ENCODE assay signal across 14 cellular contexts in genomic region chr12:72133497-72134055, GRCh38.
A peak's percentile ranks its signal among the peaks of the same experiment; 100 is the strongest.
DNase-seq lines count a peak whose midpoint lies in the region; ATAC-seq and TF ChIP-seq lines count a peak whose summit lies in the region.
"Had no signal": no experiment of that assay in that cellular context is flagged by ENCODE, and none has a peak within 500 bp of the region (broad histone marks: within the 10 kb centered on the region; RNA-seq: fewer than 3 reads in every experiment).

No MANE protein-coding gene starts in this region.

- peak; percentile 23 to 27 for ATAC-seq in stimulated activated naive B cell treated with anti-CD40 and anti-IgM and Interleukin-4, amounts not matched to agents 10 μg/mL and 1 μg/mL and 100 μg/mL, for 72 hours (replicated peaks)
- ATAC-seq: activated CD4-positive, alpha-beta T cell treated with anti-CD3 and anti-CD28 coated beads for 36 hours had no signal

- H3K27me3 Mint-ChIP-seq in stimulated activated naive B cell treated with anti-CD40 and anti-IgM and Interleukin-4, amounts not matched to agents 10 μg/mL and 1 μg/mL and 100 μg/mL, for 72 hours: no peaks in the 10 kb centered on the region
- H3K27me3 Mint-ChIP-seq: activated CD4-positive, alpha-beta T cell treated with anti-CD3 and anti-CD28 coated beads for 36 hours had no signal

- H3K9me3 Mint-ChIP-seq in stimulated activated naive B cell treated with anti-CD40 and anti-IgM and Interleukin-4, amounts not matched to agents 10 μg/mL and 1 μg/mL and 100 μg/mL, for 72 hours: peaks cover 2 to 3% of the 10 kb centered on the region in 2 donors
- H3K9me3 Mint-ChIP-seq: activated T-helper 1 cell treated with anti-CD3 and anti-CD28 coated beads, Interleukin-12 subunit alpha, Interleukin-12 subunit beta, Interleukin-2, Interleukin-4 antibody, amounts not matched to agents 30 ng/mL and 10 ng/mL and 1 ng/mL, durations not matched to agents 14 hours and 24 hours and 36 hours had no signal

- H3K4me1 Mint-ChIP-seq in stimulated activated naive B cell treated with anti-CD40 and anti-IgM and Interleukin-4, amounts not matched to agents 10 μg/mL and 1 μg/mL and 100 μg/mL, for 72 hours: no peaks in the 10 kb centered on the region
- H3K4me1 Mint-ChIP-seq: activated CD4-positive, alpha-beta T cell treated with anti-CD3 and anti-CD28 coated beads for 36 hours had no signal

- H3K27ac ChIP-seq in dorsolateral prefrontal cortex: peak overlapping the region in 41 of 59 donors; percentile 11 to 82 (median 57)

- peak; percentile 57 for TF ChIP-seq CTCF in LNCaP clone FGC (IDR thresholded peaks at IDR 0.05; ENCODE audit: control insufficient read depth, extremely low read depth, insufficient read depth)
- peak in 19 of 56 donors; percentile 7 to 34 (median 21) for TF ChIP-seq CTCF in dorsolateral prefrontal cortex (IDR thresholded peaks at IDR 0.05 in 54 of 56, conservative IDR thresholded peaks at IDR 0.05 in 2 of 56; ENCODE audit: low read depth in 1 of 56, partially characterized antibody in 56 of 56)

- H3K4me3 ChIP-seq in LNCaP clone FGC (ENCODE audit: low read depth, low read length) (no peak overlapping the region), dorsolateral prefrontal cortex (no peak overlapping the region)

- no peaks in the 10 kb centered on the region for H3K36me3 Mint-ChIP-seq in stimulated activated naive B cell treated with anti-CD40 and anti-IgM and Interleukin-4, amounts not matched to agents 10 μg/mL and 1 μg/mL and 100 μg/mL, for 72 hours

- intact Hi-C loops in dorsolateral prefrontal cortex (cut with DNase I): loop anchor here in 1 of 2 donors (10.0 kb wide), 1 partner anchor 141 kb away; the partner anchor contains the start of gene TRHDE

- DNase-seq in SHP77 treated with DMSO at 0.1 percent for 48 hours (lab: John Stamatoyannopoulos, UW) (peak; percentile 13), SHP77 (lab: John Stamatoyannopoulos, UW) (no peak), LNCaP clone FGC (ENCODE audit: low read depth) (no peak), dorsolateral prefrontal cortex (peak in 3 of 10 donors; percentile 47 to 53 (median 48)), COLO829 (ENCODE audit: low spot score) (no peak), NCI-H187 (lab: John Stamatoyannopoulos, UW) (no peak), cortex of kidney (lab: John Stamatoyannopoulos, UW) (no peak)
- no peak for DNase-seq in stimulated activated naive B cell treated with anti-CD40 and anti-IgM and Interleukin-4, amounts not matched to agents 10 μg/mL and 1 μg/mL and 100 μg/mL, for 72 hours
- DNase-seq: activated CD4-positive, alpha-beta T cell treated with anti-CD3 and anti-CD28 coated beads for 36 hours; effector CD4-positive, alpha-beta T cell; foreskin melanocyte; kidney glomerular epithelial cell; stimulated activated CD4-positive, alpha-beta T cell treated with anti-CD3 and anti-CD28 coated beads, Interleukin-2, amount 100 ng/mL, for 24 hours had no signal

- no peak overlapping the region for H3K27ac Mint-ChIP-seq in stimulated activated naive B cell treated with anti-CD40 and anti-IgM and Interleukin-4, amounts not matched to agents 10 μg/mL and 1 μg/mL and 100 μg/mL, for 72 hours
- H3K27ac Mint-ChIP-seq: activated CD4-positive, alpha-beta T cell treated with anti-CD3 and anti-CD28 coated beads for 36 hours; activated T-helper 1 cell treated with anti-CD3 and anti-CD28 coated beads, Interleukin-12 subunit alpha, Interleukin-12 subunit beta, Interleukin-2, Interleukin-4 antibody, amounts not matched to agents 30 ng/mL and 10 ng/mL and 1 ng/mL, durations not matched to agents 14 hours and 24 hours and 36 hours had no signal

- H3K4me3 Mint-ChIP-seq in stimulated activated naive B cell treated with anti-CD40 and anti-IgM and Interleukin-4, amounts not matched to agents 10 μg/mL and 1 μg/mL and 100 μg/mL, for 72 hours: no peak overlapping the region
- H3K4me3 Mint-ChIP-seq: activated CD4-positive, alpha-beta T cell treated with anti-CD3 and anti-CD28 coated beads for 36 hours; activated T-helper 1 cell treated with anti-CD3 and anti-CD28 coated beads, Interleukin-12 subunit alpha, Interleukin-12 subunit beta, Interleukin-2, Interleukin-4 antibody, amounts not matched to agents 30 ng/mL and 10 ng/mL and 1 ng/mL, durations not matched to agents 14 hours and 24 hours and 36 hours had no signal

- H3K27me3 ChIP-seq in dorsolateral prefrontal cortex: no peaks in the 10 kb centered on the region
